ENCODE assay signal across 19 cellular contexts in genomic region chr7:128993419-128993818, GRCh38. TPM values are rescaled to one million over a fixed set of nuclear protein-coding genes. Genes with fewer than 3 reads are reported as not detected.
A peak's percentile ranks its signal among the peaks of the same experiment; 100 is the strongest.
DNase-seq lines count a peak whose midpoint lies in the region; ATAC-seq, FAIRE-seq and TF ChIP-seq lines count a peak whose summit lies in the region.
"Had no signal": no experiment of that assay in that cellular context is flagged by ENCODE, and none has a peak within 500 bp of the region (broad histone marks: within the 10 kb centered on the region; RNA-seq: fewer than 3 reads in every experiment).

No MANE protein-coding gene starts in this region.

- POLR2A ChIA-PET in HEK293 (lab: Yijun Ruan, JAX) (no interaction called here), K562 (lab: Yijun Ruan, JAX) (interaction anchor here (0.9 to 2.1 kb wide), 3 partner anchors 12 to 32 kb away, joined by 3 to 6 read pairs (median 3); no protein-coding TSS in a partner anchor)

- TF ChIP-seq CTCF in D721Med (IDR thresholded peaks at IDR 0.05; ENCODE audit: insufficient read depth, missing control alignments) (no peak), HEK293 (tag by site-specific recombination; IDR thresholded peaks at IDR 0.05) (no peak), K562 (IDR thresholded peaks at IDR 0.05 in 2 of 3, conservative IDR thresholded peaks at IDR 0.05 in 1 of 3; ENCODE audit: insufficient read depth in 2 of 3, low read depth in 1 of 3, low read length in 3 of 3) (no peak), progenitor cell of endocrine pancreas (IDR thresholded peaks at IDR 0.05; ENCODE audit: unreplicated experiment) (no peak)

- TF ChIP-seq EP300 in K562 (IDR thresholded peaks at IDR 0.05; ENCODE audit: low read length) = no peak

- no peak for ATAC-seq in K562

- no peaks in the 10 kb centered on the region for H3K79me2 ChIP-seq in K562 (ENCODE audit: control insufficient read depth, insufficient read depth, low read length)

- H3K4me3 Mint-ChIP-seq in progenitor cell of endocrine pancreas (ENCODE audit: low read depth) = no peak overlapping the region
- H3K4me3 Mint-ChIP-seq: CD4-positive, CD25-positive, alpha-beta regulatory T cell; CD8-positive, alpha-beta memory T cell had no signal

- H3K9me3 Mint-ChIP-seq in progenitor cell of endocrine pancreas (ENCODE audit: low read depth) = no peaks in the 10 kb centered on the region
- H3K9me3 Mint-ChIP-seq: CD4-positive, CD25-positive, alpha-beta regulatory T cell; CD8-positive, alpha-beta memory T cell had no signal

- H3K9ac ChIP-seq in K562 (ENCODE audit: insufficient read depth in 1 of 2, low read depth in 2 of 2, low read length in 2 of 2) = no peak overlapping the region
- H3K9ac ChIP-seq: GM23248 had no signal

- intact Hi-C loops in K562 (cut with micrococcal nuclease) = no loop called here

- FAIRE-seq in D721Med (lab: Jason Lieb, UNC) (peak; percentile 94), K562 (lab: Jason Lieb, UNC) (no peak)
- FAIRE-seq: G401.6, GM12891, GM19239, HTR-8/SVneo had no signal

- H3K9me1 ChIP-seq in K562 (ENCODE audit: control insufficient read depth, insufficient read depth, low read length) = no peaks in the 10 kb centered on the region

- H3K36me3 Mint-ChIP-seq in progenitor cell of endocrine pancreas (ENCODE audit: insufficient read depth) = peaks cover 14% of the 10 kb centered on the region

- no peaks in the 10 kb centered on the region for H3K4me1 Mint-ChIP-seq in progenitor cell of endocrine pancreas (ENCODE audit: low read depth)
- H3K4me1 Mint-ChIP-seq: CD8-positive, alpha-beta memory T cell had no signal

- no peaks in the 10 kb centered on the region; the same call in 1 of the 2 replicates for H4K20me1 ChIP-seq in K562 (replicated peaks; ENCODE audit: control insufficient read depth, insufficient read depth, low read length)

- H3K9me3 ChIP-seq in HEK293 (ENCODE audit: control insufficient read depth, insufficient read depth, low read depth, low read length) = no peaks in the 10 kb centered on the region
- H3K9me3 ChIP-seq in K562 (replicated peaks; ENCODE audit: control insufficient read depth, insufficient read depth, low read depth, low read length) = no peaks in the 10 kb centered on the region
- H3K9me3 ChIP-seq: BE2C, HAP-1 had no signal

- no peak for TF ChIP-seq RAD21 in K562 (CRISPR knock-in tag; conservative IDR thresholded peaks at IDR 0.05 in 1 of 2, IDR thresholded peaks at IDR 0.05 in 1 of 2)

- in situ Hi-C loops in K562 (cut with MboI) = no loop called here

- no peaks in the 10 kb centered on the region for H3K27me3 ChIP-seq in K562 (ENCODE audit: control insufficient read depth in 2 of 2, insufficient read depth in 2 of 2, low read length in 2 of 2)
- H3K27me3 ChIP-seq: BE2C had no signal

- H2AFZ ChIP-seq in K562 (ENCODE audit: low read depth, low read length) = no peak overlapping the region
- H2AFZ ChIP-seq: GM23248 had no signal

- no peak for TF ChIP-seq POLR2A in K562 (conservative IDR thresholded peaks at IDR 0.05)

- H3K36me3 ChIP-seq in HEK293 (ENCODE audit: control insufficient read depth in 2 of 2, insufficient read depth in 1 of 2, low read length in 2 of 2) = peaks cover 20 to 31% of the 10 kb centered on the region in 2 experiments
- peaks cover 82% of the 10 kb centered on the region for H3K36me3 ChIP-seq in K562 (ENCODE audit: control insufficient read depth, insufficient read depth, low read length)

- H3K4me2 ChIP-seq in K562 (ENCODE audit: insufficient read depth, low read length) = no peak overlapping the region

- WGBS in K562 (ENCODE audit: insufficient coverage, low coverage, missing lambda C conversion rate) = 70% methylated on average over 2 of the region's 2 CpGs

- H3K4me3 ChIP-seq in HEK293 (ENCODE audit: low read depth, low read length) (no peak overlapping the region), K562 (no peak overlapping the region)
- H3K4me3 ChIP-seq: GM23248, HAP-1 had no signal

- H3K27ac ChIP-seq in HEK293 (ENCODE audit: extremely low read depth, low read depth, low read length) (no peak overlapping the region), K562 (ENCODE audit: extremely low read depth, low read depth, low read length) (no peak overlapping the region)
- H3K27ac ChIP-seq: GM23248 had no signal

- CTCF ChIA-PET in HEK293 (lab: Yijun Ruan, JAX) (interaction anchor here (0.6 to 0.8 kb wide), 2 partner anchors 28 to 98 kb away, joined by 4 to 5 read pairs; no protein-coding TSS in a partner anchor), K562 (lab: Yijun Ruan, JAX; ENCODE audit: low intra/inter-chr PET ratio) (no interaction called here)

- H3K4me1 ChIP-seq in HEK293 (ENCODE audit: control insufficient read depth, insufficient read depth, low read length) (no peaks in the 10 kb centered on the region), K562 (replicated peaks in 1 of 2; ENCODE audit: control insufficient read depth in 2 of 2, insufficient read depth in 2 of 2, low read length in 2 of 2) (no peaks in the 10 kb centered on the region)
- H3K4me1 ChIP-seq: HAP-1 had no signal

- no peak for DNase-seq in D721Med (ENCODE audit: insufficient read length, low spot score)
- no peak for DNase-seq in K562 (ENCODE audit: extremely low read depth in 1 of 4, low spot score in 3 of 4)
- no peak for DNase-seq in progenitor cell of endocrine pancreas (ENCODE audit: low spot score, unreplicated experiment)
- DNase-seq in stimulated activated CD8-positive, alpha-beta memory T cell treated with anti-CD3 and anti-CD28 coated beads, Interleukin-4, amount 100 ng/mL, for 48 hours = no peak
- no peak for DNase-seq in NCI-H2081 treated with DMSO at 0.1 percent for 48 hours (lab: John Stamatoyannopoulos, UW)
- DNase-seq: ACHN; BE2C; C1 segment of cervical spinal cord; CD4-positive, CD25-positive, alpha-beta regulatory T cell; CD8-positive, alpha-beta memory T cell; COR-L47; GM23248; IMR-90 had no signal

- no peaks in the 10 kb centered on the region for H3K27me3 Mint-ChIP-seq in progenitor cell of endocrine pancreas
- H3K27me3 Mint-ChIP-seq: CD4-positive, CD25-positive, alpha-beta regulatory T cell; CD8-positive, alpha-beta memory T cell had no signal

- peak overlapping the region; percentile 56 for H3K27ac Mint-ChIP-seq in progenitor cell of endocrine pancreas
- H3K27ac Mint-ChIP-seq: CD4-positive, CD25-positive, alpha-beta regulatory T cell; CD8-positive, alpha-beta memory T cell had no signal

- BruUV-seq in K562 (replicated peaks; lab: Mats Ljungman, UMichigan) = no TSS peak

TF ChIP-seq in HEK293, 187 proteins besides CTCF, POLR2A, EP300 and RAD21 (continues in another document):
- TF ChIP-seq ZNF248 (tag by site-specific recombination; IDR thresholded peaks at IDR 0.05) (no peak), PRDM6 (tag by site-specific recombination; IDR thresholded peaks at IDR 0.05) (0 out of 2 replicates have a peak, but pooled peaks have one; percentile 8), ZSCAN30 (tag by site-specific recombination; IDR thresholded peaks at IDR 0.05) (peak; percentile 67)

TF ChIP-seq in K562, 482 proteins besides CTCF, POLR2A, EP300 and RAD21 (continues in another document):
- TF ChIP-seq TEAD2 (tag; IDR thresholded peaks at IDR 0.05) = no peak
- TF ChIP-seq PHF21A (IDR thresholded peaks at IDR 0.05; ENCODE audit: borderline replicate concordance, low read depth) = no peak
- no peak for TF ChIP-seq ATF6 (CRISPR knock-in tag; IDR thresholded peaks at IDR 0.05)
- TF ChIP-seq ZZZ3 (IDR thresholded peaks at IDR 0.05) = no peak
- TF ChIP-seq CREB3L1 (IDR thresholded peaks at IDR 0.05; ENCODE audit: borderline replicate concordance, low read depth) = no peak
- TF ChIP-seq SMARCA5 (IDR thresholded peaks at IDR 0.05) = no peak

RNA-seq across cellular contexts. Expression of gene IRF5, which starts 55.7 kb away (rescaled TPM):
- total RNA-seq in K562 (2011; cell fraction: chromatin; rRNA removed; ENCODE audit: low replicate concordance) = not detected in 2 replicates
- total RNA-seq in K562 (2011; cell fraction: nucleolus; rRNA removed) = not detected in 2 replicates
- not detected in 2 replicates for total RNA-seq in K562 (2011; cell fraction: nucleoplasm; rRNA removed)
- not detected in 2 replicates for total RNA-seq in K562 (2014; rRNA removed)
- not detected in 2 replicates for total RNA-seq in K562 (2014; rRNA removed; fragmentation: Illumina TruSeq; extraction: Trizol)
- not detected in 2 replicates for total RNA-seq in K562 (2015; rRNA removed; fragmentation: Illumina TruSeq; extraction: Trizol)
- 0.04 and 0.20 TPM in 2 replicates for total RNA-seq in K562 (2021)
- polyA plus RNA-seq in K562 (2011; rRNA removed) = not detected in 2 replicates
- polyA plus RNA-seq in K562 (2011; cell fraction: cytosol; rRNA removed) = not detected in 2 replicates
- polyA plus RNA-seq in K562 (2011; cell fraction: nucleus; rRNA removed) = 0.08 and 0.09 TPM in 2 replicates
- polyA plus RNA-seq in K562 (2012) = 0.10 TPM in 1 of 2 replicates, not detected in the other
- polyA plus RNA-seq in K562 (2014; fragmentation: Illumina TruSeq; extraction: Trizol) = not detected in 2 replicates
- polyA plus RNA-seq in K562 (2014; fragmentation: Nextera tagmentation; extraction: Ambion mirVana) = not detected
- polyA plus RNA-seq in K562 (2014; rRNA removed) = not detected in 2 replicates
- polyA minus RNA-seq in K562 (2011; rRNA and poly(A)+ RNA removed) = not detected in 2 replicates
- not detected in 2 replicates for polyA minus RNA-seq in K562 (2011; cell fraction: cytosol; rRNA and poly(A)+ RNA removed)
- not detected in 2 replicates for polyA minus RNA-seq in K562 (2011; cell fraction: nucleus; rRNA and poly(A)+ RNA removed)
- total RNA-seq in progenitor cell of endocrine pancreas = 0.44 and 0.69 TPM in 2 replicates
